Comparison of ENCODE assay signal across 25 cellular contexts in the genomic region with DNA sequence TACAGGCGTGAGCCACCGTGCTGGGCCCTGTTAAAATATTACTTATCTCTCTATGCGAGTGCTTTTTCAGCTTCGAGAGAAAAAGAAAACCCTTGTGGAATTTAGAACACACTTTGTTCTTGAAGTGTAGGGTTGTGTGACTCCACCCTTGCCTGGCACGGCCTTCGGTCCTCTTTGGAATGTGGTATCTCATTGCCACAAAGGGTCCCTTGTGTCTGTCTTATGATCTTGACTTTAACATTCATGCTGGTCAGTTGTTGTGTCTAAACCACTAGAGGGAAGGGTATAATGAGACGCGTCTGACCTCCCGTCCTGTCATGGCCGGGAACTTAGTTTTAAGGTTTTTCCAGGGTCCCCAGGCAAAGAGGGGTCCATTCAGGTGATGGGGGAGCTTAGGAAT.
"Had no signal": no experiment of that assay in that cellular context is flagged by ENCODE, and none has a peak within 500 bp of the region (broad histone marks: within the 10 kb centered on the region; RNA-seq: fewer than 3 reads in every experiment).

No MANE protein-coding gene starts in this region.

- H3K4me3 Mint-ChIP-seq: naive thymus-derived CD4-positive, alpha-beta T cell; natural killer cell treated with Interleukin-12 subunit alpha and Interleukin-12 subunit beta and Interleukin-15 and Interleukin-18, amount 100 ng/mL, for 72 hours; stimulated activated naive B cell treated with anti-CD40 and anti-IgM and Interleukin-4, amounts not matched to agents 10 μg/mL and 1 μg/mL and 100 μg/mL, for 72 hours had no signal

- H3K4me2 ChIP-seq: hepatocyte had no signal

- H3K36me3 ChIP-seq: left ventricle myocardium inferior, right atrium auricular region, stomach, thoracic aorta, tibial artery, upper lobe of right lung, uterus had no signal

- H3K4me3 ChIP-seq: hepatocyte, left ventricle myocardium inferior, lung, mucosa of descending colon, psoas muscle, right atrium auricular region, skin epidermis, stomach, thoracic aorta, tibial artery, upper lobe of right lung, uterus had no signal

- H3K4me1 ChIP-seq: parathyroid adenoma, psoas muscle, right atrium auricular region, stomach, tibial artery, upper lobe of right lung, uterus had no signal

- H3K4me1 Mint-ChIP-seq: naive thymus-derived CD4-positive, alpha-beta T cell; stimulated activated naive B cell treated with anti-CD40 and anti-IgM and Interleukin-4, amounts not matched to agents 10 μg/mL and 1 μg/mL and 100 μg/mL, for 72 hours had no signal

- DNase-seq: islet precursor cell; left ventricle myocardium inferior; midbrain; mucosa of descending colon; naive thymus-derived CD4-positive, alpha-beta T cell; nucleus accumbens; psoas muscle; stimulated activated CD4-positive, alpha-beta T cell treated with anti-CD3 and anti-CD28 coated beads, Interleukin-12 subunit alpha, Interleukin-12 subunit beta, amount 100 ng/mL, for 4 hours; stimulated activated CD4-positive, alpha-beta T cell treated with anti-CD3 and anti-CD28 coated beads, Interleukin-15, amount 100 ng/mL, for 24 hours; stimulated activated CD4-positive, alpha-beta T cell treated with anti-CD3 and anti-CD28 coated beads, Interleukin-2, amount 100 ng/mL, for 24 hours; stimulated activated CD4-positive, alpha-beta T cell treated with anti-CD3 and anti-CD28 coated beads, Interleukin-4, amount 100 ng/mL, for 1 hour; stimulated activated naive B cell treated with anti-CD40 and anti-IgM and Interleukin-4, amounts not matched to agents 10 μg/mL and 1 μg/mL and 100 μg/mL, for 72 hours; stimulated activated naive CD8-positive, alpha-beta T cell treated with anti-CD3 and anti-CD28 coated beads, Interleukin-15, Interleukin-2, amounts not matched to agents 100 U/mL and 50 U/mL, for 24 hours; stomach; tibial artery; upper lobe of right lung; uterus had no signal

- H3K9me3 Mint-ChIP-seq: natural killer cell treated with Interleukin-12 subunit alpha and Interleukin-12 subunit beta and Interleukin-15 and Interleukin-18, amount 100 ng/mL, for 72 hours had no signal

- H3K27me3 Mint-ChIP-seq: natural killer cell treated with Interleukin-12 subunit alpha and Interleukin-12 subunit beta and Interleukin-15 and Interleukin-18, amount 100 ng/mL, for 72 hours; stimulated activated naive B cell treated with anti-CD40 and anti-IgM and Interleukin-4, amounts not matched to agents 10 μg/mL and 1 μg/mL and 100 μg/mL, for 72 hours had no signal

- ATAC-seq: mucosa of descending colon; naive thymus-derived CD4-positive, alpha-beta T cell; natural killer cell treated with Interleukin-12 subunit alpha and Interleukin-12 subunit beta and Interleukin-15 and Interleukin-18, amount 100 ng/mL, for 72 hours; psoas muscle; sciatic nerve; stimulated activated naive B cell treated with anti-CD40 and anti-IgM and Interleukin-4, amounts not matched to agents 10 μg/mL and 1 μg/mL and 100 μg/mL, for 72 hours; stimulated activated naive CD8-positive, alpha-beta T cell treated with anti-CD3 and anti-CD28 coated beads, Interleukin-15, Interleukin-2, amounts not matched to agents 100 U/mL and 50 U/mL, for 24 hours; upper lobe of right lung had no signal

- H3K79me2 ChIP-seq: hepatocyte, parathyroid adenoma had no signal

- H3K27me3 ChIP-seq: hepatocyte, right atrium auricular region, stomach, tibial artery, upper lobe of right lung, uterus had no signal

- H3K36me3 Mint-ChIP-seq: naive thymus-derived CD4-positive, alpha-beta T cell; natural killer cell treated with Interleukin-12 subunit alpha and Interleukin-12 subunit beta and Interleukin-15 and Interleukin-18, amount 100 ng/mL, for 72 hours; stimulated activated naive B cell treated with anti-CD40 and anti-IgM and Interleukin-4, amounts not matched to agents 10 μg/mL and 1 μg/mL and 100 μg/mL, for 72 hours had no signal

- H2AFZ ChIP-seq: hepatocyte, parathyroid adenoma had no signal

- H3K9ac ChIP-seq: parathyroid adenoma had no signal

- H3K9me3 ChIP-seq: left ventricle myocardium inferior, mucosa of descending colon, psoas muscle, stomach, thoracic aorta, tibial artery, upper lobe of right lung, uterus had no signal

- H3K27ac ChIP-seq: hepatocyte, left ventricle myocardium inferior, parathyroid adenoma, psoas muscle, right atrium auricular region, skin epidermis, stomach, thoracic aorta, tibial artery, upper lobe of right lung, uterus had no signal

- H3K27ac Mint-ChIP-seq: naive thymus-derived CD4-positive, alpha-beta T cell; natural killer cell treated with Interleukin-12 subunit alpha and Interleukin-12 subunit beta and Interleukin-15 and Interleukin-18, amount 100 ng/mL, for 72 hours; stimulated activated naive B cell treated with anti-CD40 and anti-IgM and Interleukin-4, amounts not matched to agents 10 μg/mL and 1 μg/mL and 100 μg/mL, for 72 hours had no signal
